ENCODE assay signal across 8 cellular contexts in genomic region chr1:33455537-33456301, GRCh38. TPM values are rescaled to one million over a fixed set of nuclear protein-coding genes. Genes with fewer than 3 reads are reported as not detected.
DNase-seq lines count a peak whose midpoint lies in the region; ATAC-seq and TF ChIP-seq lines count a peak whose summit lies in the region.

No MANE protein-coding gene starts in this region.

- peaks cover 14% of the 10 kb centered on the region; the same call in 1 of the 2 replicates for H3K27me3 Mint-ChIP-seq in WTC11 (ENCODE audit: low read depth)
- H3K27me3 Mint-ChIP-seq in natural killer cell treated with Interleukin-12 subunit alpha and Interleukin-12 subunit beta and Interleukin-15 and Interleukin-18, amount 100 ng/mL, for 72 hours = peaks cover 18 to 29% of the 10 kb centered on the region in 2 donors

- H3K36me3 ChIP-seq in H7 (replicated peaks; ENCODE audit: control insufficient read depth, insufficient read depth, low read length) = no peaks in the 10 kb centered on the region

- DNase-seq in DMS53 (lab: John Stamatoyannopoulos, UW) (peak; percentile 86), H7 (peak; percentile 79), NCI-H2196 treated with DMSO at 0.1 percent for 48 hours (lab: John Stamatoyannopoulos, UW; ENCODE audit: unreplicated experiment) (peak; percentile 48), WTC11 (ENCODE audit: low spot score) (peak; percentile 52), fibroblast of mammary gland (ENCODE audit: low read depth) (peak; percentile 93), middle frontal gyrus (ENCODE audit: extremely low spot score, low spot score) (no peak)
- DNase-seq in natural killer cell treated with Interleukin-12 subunit alpha and Interleukin-12 subunit beta and Interleukin-15 and Interleukin-18, amount 100 ng/mL, for 72 hours (ENCODE audit: low spot score) = no peak

- no peak for TF ChIP-seq CTCF in WTC11 (IDR thresholded peaks at IDR 0.05)
- TF ChIP-seq CTCF in fibroblast of mammary gland (conservative IDR thresholded peaks at IDR 0.05; ENCODE audit: control insufficient read depth, insufficient read depth, low read depth, low read length) = peak; percentile 92

- H3K4me1 Mint-ChIP-seq in WTC11 = peaks cover 12% of the 10 kb centered on the region
- H3K4me1 Mint-ChIP-seq in natural killer cell treated with Interleukin-12 subunit alpha and Interleukin-12 subunit beta and Interleukin-15 and Interleukin-18, amount 100 ng/mL, for 72 hours (ENCODE audit: low read depth in 2 of 2) = no peaks in the 10 kb centered on the region

- H3K36me3 Mint-ChIP-seq in WTC11 = no peaks in the 10 kb centered on the region
- no peaks in the 10 kb centered on the region for H3K36me3 Mint-ChIP-seq in natural killer cell treated with Interleukin-12 subunit alpha and Interleukin-12 subunit beta and Interleukin-15 and Interleukin-18, amount 100 ng/mL, for 72 hours

- POLR2A ChIA-PET in WTC11 (lab: Charles Lee) = no interaction called here

- peaks cover 3% of the 10 kb centered on the region; the same call in 1 of the 2 replicates for H3K9me3 Mint-ChIP-seq in WTC11
- H3K9me3 Mint-ChIP-seq in natural killer cell treated with Interleukin-12 subunit alpha and Interleukin-12 subunit beta and Interleukin-15 and Interleukin-18, amount 100 ng/mL, for 72 hours = no peaks in the 10 kb centered on the region

- no peaks in the 10 kb centered on the region for H3K27me3 ChIP-seq in H7 (ENCODE audit: control insufficient read depth, insufficient read depth, low read length)

- no peak overlapping the region for H3K4me3 ChIP-seq in H7 (ENCODE audit: insufficient read depth, low read depth, low read length)
- H3K4me3 ChIP-seq in fibroblast of mammary gland (ENCODE audit: control insufficient read depth, low read depth, low read length) = no peak overlapping the region

- ATAC-seq in WTC11 (peak; percentile 93), HG03439 (IDR thresholded peaks at IDR 0.05; ENCODE audit: unreplicated experiment) (no peak)
- peak; percentile 61 to 70 for ATAC-seq in natural killer cell treated with Interleukin-12 subunit alpha and Interleukin-12 subunit beta and Interleukin-15 and Interleukin-18, amount 100 ng/mL, for 72 hours

- H3K27ac Mint-ChIP-seq in WTC11 = no peak overlapping the region
- H3K27ac Mint-ChIP-seq in natural killer cell treated with Interleukin-12 subunit alpha and Interleukin-12 subunit beta and Interleukin-15 and Interleukin-18, amount 100 ng/mL, for 72 hours = no peak overlapping the region

- CTCF ChIA-PET in WTC11 (lab: Charles Lee) = interaction anchor here (0.5 to 3.4 kb wide), 36 partner anchors 11 to 449 kb away, joined by 3 to 42 read pairs (median 4); partner anchors contain the start of genes PHC2 and ZSCAN20

- H3K4me3 Mint-ChIP-seq in WTC11 = no peak overlapping the region
- H3K4me3 Mint-ChIP-seq in natural killer cell treated with Interleukin-12 subunit alpha and Interleukin-12 subunit beta and Interleukin-15 and Interleukin-18, amount 100 ng/mL, for 72 hours = no peak overlapping the region

TF ChIP-seq in WTC11, 78 proteins besides CTCF, POLR2A, EP300 and RAD21:
- TF ChIP-seq ZBTB43 (CRISPR knock-in tag; IDR thresholded peaks at IDR 0.05) (no peak), FOXJ3 (CRISPR knock-in tag; IDR thresholded peaks at IDR 0.05; ENCODE audit: borderline replicate concordance) (no peak), ATF6 (CRISPR knock-in tag; IDR thresholded peaks at IDR 0.05) (no peak), NFE2L1 (CRISPR knock-in tag; IDR thresholded peaks at IDR 0.05) (no peak), ZNF232 (CRISPR knock-in tag; IDR thresholded peaks at IDR 0.05) (no peak), PRDM15 (CRISPR knock-in tag; IDR thresholded peaks at IDR 0.05) (no peak), PREB (CRISPR knock-in tag; IDR thresholded peaks at IDR 0.05; ENCODE audit: borderline replicate concordance) (no peak), CDX4 (CRISPR knock-in tag; IDR thresholded peaks at IDR 0.05; ENCODE audit: borderline replicate concordance) (no peak)

RNA-seq across cellular contexts. Expression of gene ZSCAN20, which starts 16.7 kb away (rescaled TPM):
- 5.3 and 6.5 TPM in 2 replicates for total RNA-seq in H7 (2014; rRNA removed; shearing (Covaris generic))
- total RNA-seq in WTC11 (2021) = 3.7 to 5.4 TPM (median 4.0 TPM) in 3 replicates
- total RNA-seq in natural killer cell treated with Interleukin-12 subunit alpha and Interleukin-12 subunit beta and Interleukin-15 and Interleukin-18, amount 100 ng/mL, for 72 hours = 1 to 10 TPM; 4.9 to 6.2 TPM

RNA-seq across cellular contexts. Expression of gene PHC2, which starts 24.8 kb away (rescaled TPM):
- total RNA-seq in H7 (2014; rRNA removed; shearing (Covaris generic)) = 43.9 and 50.5 TPM in 2 replicates
- 7.0 to 7.6 TPM (median 7.4 TPM) in 3 replicates for total RNA-seq in WTC11 (2021)
- 10 to 100 TPM; 14.2 to 27.4 TPM for total RNA-seq in natural killer cell treated with Interleukin-12 subunit alpha and Interleukin-12 subunit beta and Interleukin-15 and Interleukin-18, amount 100 ng/mL, for 72 hours

Comparison
In these comparisons a context has a peak if more than half of its experiments do, and no peak if none do; other contexts are left out.
1. DNase-seq: peak in DMS53 (single experiment), H7 (single experiment), NCI-H2196 treated with DMSO at 0.1 percent for 48 hours (single experiment), WTC11 (single experiment) and fibroblast of mammary gland (single experiment); none in natural killer cell treated with Interleukin-12 subunit alpha and Interleukin-12 subunit beta and Interleukin-15 and Interleukin-18, amount 100 ng/mL, for 72 hours (single experiment) and middle frontal gyrus (single experiment).